ENCODE assay signal across 12 cellular contexts in genomic region chr15:40306908-40307307, GRCh38. TPM values are rescaled to one million over a fixed set of nuclear protein-coding genes. Genes with fewer than 3 reads are reported as not detected.
DNase-seq lines count a peak whose midpoint lies in the region; ATAC-seq and TF ChIP-seq lines count a peak whose summit lies in the region.
"Had no signal": no experiment of that assay in that cellular context is flagged by ENCODE, and none has a peak within 500 bp of the region (broad histone marks: within the 10 kb centered on the region; RNA-seq: fewer than 3 reads in every experiment).

No MANE protein-coding gene starts in this region.

- ATAC-seq in heart right ventricle = no peak
- ATAC-seq in upper lobe of right lung = peak; percentile 11
- no peak for ATAC-seq in GM21619 (IDR thresholded peaks at IDR 0.05; ENCODE audit: unreplicated experiment)
- ATAC-seq in esophagus mucosa = no peak

- H3K27me3 ChIP-seq in heart right ventricle (peaks cover 0 to 3% (median 0%) of the 10 kb centered on the region in 7 donors), mesendoderm (ENCODE audit: insufficient read depth, low read length, poor library complexity) (no peaks in the 10 kb centered on the region), upper lobe of right lung (no peaks in the 10 kb centered on the region)

- intact Hi-C loops in heart right ventricle (cut with DNase I) = no loop called here
- intact Hi-C loops in cardiac septum (cut with DNase I) = no loop called here
- intact Hi-C loops in upper lobe of right lung (cut with DNase I) = no loop called here

- no peak overlapping the region for H3K18ac ChIP-seq in mesendoderm (ENCODE audit: low read length)

- H3K4ac ChIP-seq in mesendoderm (ENCODE audit: low read depth, low read length) = no peak overlapping the region

- H2BK5ac ChIP-seq in mesendoderm (ENCODE audit: low read length) = no peak overlapping the region

- peak overlapping the region; percentile 8 for H3K56ac ChIP-seq in mesendoderm (ENCODE audit: low read length)

- TF ChIP-seq CTCF in heart right ventricle (IDR thresholded peaks at IDR 0.05) (no peak), upper lobe of right lung (IDR thresholded peaks at IDR 0.05) (no peak)

- no peak overlapping the region for H2BK120ac ChIP-seq in mesendoderm (ENCODE audit: low read depth, low read length)

- no peak overlapping the region for H2BK15ac ChIP-seq in mesendoderm (replicated peaks; ENCODE audit: low read depth)

- no peak overlapping the region for H3K4me2 ChIP-seq in mesendoderm (ENCODE audit: low read length)

- no peaks in the 10 kb centered on the region for H3K79me2 ChIP-seq in mesendoderm (ENCODE audit: control insufficient read depth, insufficient read depth, low read length)

- H3K9ac ChIP-seq in mesendoderm (ENCODE audit: low read length) = peak overlapping the region; percentile 6

- peaks cover 2 to 49% (median 3%) of the 10 kb centered on the region in 9 donors for H3K4me1 ChIP-seq in heart right ventricle
- peaks cover 9% of the 10 kb centered on the region for H3K4me1 ChIP-seq in mesendoderm (ENCODE audit: control insufficient read depth, low read depth, low read length)
- H3K4me1 ChIP-seq in upper lobe of right lung = peaks cover 19% of the 10 kb centered on the region

- H3K36me3 ChIP-seq in heart right ventricle (peaks cover 0 to 19% (median 0%) of the 10 kb centered on the region in 9 donors), mesendoderm (ENCODE audit: control insufficient read depth, insufficient read depth, low read length) (no peaks in the 10 kb centered on the region), upper lobe of right lung (no peaks in the 10 kb centered on the region)

- no peak overlapping the region for H4K8ac ChIP-seq in mesendoderm (ENCODE audit: low read depth, low read length)

- H3K4me3 ChIP-seq in heart right ventricle (peak overlapping the region in 7 of 10 donors; percentile 10 to 60 (median 35)), mesendoderm (ENCODE audit: low read length) (no peak overlapping the region), upper lobe of right lung (peak overlapping the region; percentile 51)

- H3K27ac ChIP-seq in heart right ventricle (peak overlapping the region in 3 of 10 donors; percentile 19 to 98 (median 34)), mesendoderm (ENCODE audit: low read depth, low read length) (no peak overlapping the region), upper lobe of right lung (peak overlapping the region; percentile 58)

- H2AK5ac ChIP-seq in mesendoderm (ENCODE audit: low read length) = no peak overlapping the region

- H3K9me3 ChIP-seq in heart right ventricle (no peaks in the 10 kb centered on the region), upper lobe of right lung (no peaks in the 10 kb centered on the region)

- no peaks in the 10 kb centered on the region for H3K79me1 ChIP-seq in mesendoderm (ENCODE audit: low read length)

- DNase-seq in heart right ventricle (no peak), cardiac septum (ENCODE audit: low spot score) (no peak), mesendoderm (no peak), upper lobe of right lung (peak; percentile 47), activated gamma-delta T cell (lab: John Stamatoyannopoulos, UW) (no peak)
- DNase-seq in activated CD8-positive, alpha-beta memory T cell treated with anti-CD3 and anti-CD28 coated beads, Interleukin-2, amount 50 U/mL, for 48 hours = peak; percentile 59
- DNase-seq: foreskin fibroblast, MM.1S had no signal

- WGBS in heart right ventricle, 2 donors = 86 to 89% methylated on average over 7 of the region's 7 CpGs
- WGBS in mesendoderm (ENCODE audit: extremely low coverage, insufficient coverage, low lambda C conversion rate) = no CpG with 5 or more reads among the region's 7 CpGs

- no peak overlapping the region for H3K23ac ChIP-seq in mesendoderm (ENCODE audit: low read length)

- no peak overlapping the region for H4K5ac ChIP-seq in mesendoderm (ENCODE audit: low read length)

RNA-seq across cellular contexts. Expression of gene PLCB2, which starts 0.8 kb away (rescaled TPM):
- total RNA-seq in heart right ventricle (10 to 100 TPM in 2 of 10 donors, 1 to 10 TPM in 8; 1.2 to 24.4 (median 4.9) TPM), cardiac septum (4.6 TPM), upper lobe of right lung (61.2 TPM), esophagus mucosa (4.2 TPM)
- 10 to 100 TPM in 1 of 2 donors, 1 to 10 TPM in 1; 4.2 to 14.6 TPM for polyA plus RNA-seq in heart right ventricle
- polyA plus RNA-seq in mesendoderm (2013, experiment 1 of 2) = 7.6 TPM
- polyA plus RNA-seq in mesendoderm (2013, experiment 2 of 2) = 7.0 TPM

RNA-seq across cellular contexts. Expression of gene INAFM2, which starts 16.6 kb away (rescaled TPM):
- total RNA-seq in heart right ventricle (10 to 100 TPM; 32.5 to 63.9 (median 40.9) TPM), cardiac septum (40.0 TPM), upper lobe of right lung (39.5 TPM), esophagus mucosa (7.1 TPM)
- 10 to 100 TPM; 19.8 to 56.1 TPM for polyA plus RNA-seq in heart right ventricle
- 17.9 TPM for polyA plus RNA-seq in mesendoderm (2013, experiment 1 of 2)
- 17.4 TPM for polyA plus RNA-seq in mesendoderm (2013, experiment 2 of 2)

RNA-seq across cellular contexts. Expression of gene ANKRD63, which starts 24.0 kb away (rescaled TPM):
- total RNA-seq in heart right ventricle (1 to 10 TPM in 1 of 10 donors, under 1 TPM in 3, not detected in 6; 0.26 to 1.9 (median 0.44) TPM), cardiac septum (not detected), upper lobe of right lung (not detected), esophagus mucosa (not detected)
- not detected for polyA plus RNA-seq in heart right ventricle
- 0.04 TPM for polyA plus RNA-seq in mesendoderm (2013, experiment 1 of 2)
- 0.06 TPM for polyA plus RNA-seq in mesendoderm (2013, experiment 2 of 2)
- total RNA-seq: myocyte had no signal
- polyA plus RNA-seq: adipose tissue had no signal

RNA-seq across cellular contexts. Expression of gene CCDC9B, which starts 33.8 kb away (rescaled TPM):
- 100 to 1,000 TPM; 113 to 190 (median 151) TPM for total RNA-seq in heart right ventricle
- polyA plus RNA-seq in heart right ventricle = 10 to 100 TPM; 13.0 to 97.4 TPM
- total RNA-seq in cardiac septum = 178 TPM
- polyA plus RNA-seq in mesendoderm (2013, experiment 1 of 2) = 0.44 TPM
- polyA plus RNA-seq in mesendoderm (2013, experiment 2 of 2) = 0.29 TPM
- total RNA-seq in upper lobe of right lung = 72.5 TPM
- 21.3 TPM for total RNA-seq in esophagus mucosa

RNA-seq across cellular contexts. Expression of gene PHGR1, which starts 43.9 kb away (rescaled TPM):
- not detected for total RNA-seq in heart right ventricle
- not detected for polyA plus RNA-seq in heart right ventricle
- total RNA-seq in cardiac septum = not detected
- not detected for polyA plus RNA-seq in mesendoderm (2013, experiment 1 of 2)
- not detected for polyA plus RNA-seq in mesendoderm (2013, experiment 2 of 2)
- total RNA-seq in upper lobe of right lung = not detected
- total RNA-seq in esophagus mucosa = not detected
- total RNA-seq: myocyte had no signal

Comparison
In these comparisons a context has a peak if more than half of its experiments do, and no peak if none do; other contexts are left out.
1. DNase-seq: peak in activated CD8-positive, alpha-beta memory T cell treated with anti-CD3 and anti-CD28 coated beads, Interleukin-2, amount 50 U/mL, for 48 hours (single experiment) and upper lobe of right lung (single experiment); none in heart right ventricle (0 of 2), cardiac septum (single experiment), mesendoderm (single experiment) and activated gamma-delta T cell (single experiment).